19 cellular contexts compared by ENCODE assay signal in the genomic region with DNA sequence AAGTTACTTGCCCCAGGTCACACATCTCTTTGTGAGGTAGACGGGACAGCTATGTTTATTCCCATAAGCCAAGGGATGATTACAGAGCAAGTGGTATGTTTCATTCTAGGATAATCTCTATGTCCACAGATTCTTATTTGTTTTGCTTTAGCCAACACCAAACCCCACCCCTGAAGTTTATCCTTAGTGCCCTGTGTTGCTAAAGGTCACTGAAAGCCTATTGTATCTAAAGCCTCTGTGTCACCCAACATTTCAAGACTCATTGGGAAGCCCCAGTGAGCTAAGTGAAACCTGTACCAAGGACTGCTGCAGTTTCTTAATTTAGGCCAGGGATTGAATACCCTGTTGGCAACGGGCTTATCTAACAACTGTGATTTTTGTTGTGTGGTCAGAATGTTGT.
"Had no signal": no experiment of that assay in that cellular context is flagged by ENCODE, and none has a peak within 500 bp of the region (broad histone marks: within the 10 kb centered on the region; RNA-seq: fewer than 3 reads in every experiment).

No MANE protein-coding gene starts in this region.

- H3K36me3 Mint-ChIP-seq: memory B cell; naive thymus-derived CD8-positive, alpha-beta T cell had no signal

- H3K27me3 Mint-ChIP-seq: dendritic cell treated with granulocyte-macrophage colony-stimulating factor and Interleukin-4, amounts not matched to agents 40 ng/mL and 50 ng/mL, for 4 days; type B pancreatic cell had no signal

- H3K27ac Mint-ChIP-seq: activated T-helper 17 cell treated with anti-CD3 and anti-CD28 coated beads, Interleukin-2, amount 50 U/mL, for 72 hours; dendritic cell treated with granulocyte-macrophage colony-stimulating factor and Interleukin-4, amounts not matched to agents 40 ng/mL and 50 ng/mL, for 4 days; effector memory CD8-positive, alpha-beta T cell; memory B cell; type B pancreatic cell had no signal

- H3K9me3 ChIP-seq: left ventricle myocardium inferior, mucosa of descending colon, right atrium auricular region had no signal

- H3K27me3 ChIP-seq: right atrium auricular region had no signal

- H3K27ac ChIP-seq: epithelial cell of prostate, left ventricle myocardium inferior, right atrium auricular region had no signal

- DNase-seq: activated CD4-positive, alpha-beta T cell treated with anti-CD3 and anti-CD28 coated beads, Interleukin-2, amount 50 U/mL, for 1 hour; activated naive CD4-positive, alpha-beta T cell treated with Interleukin-2 at 50 U/mL for 16 hours; activated T-cell treated with anti-CD3 and anti-CD28 coated beads for 4 hours; aorta; cerebellar nuclear complex; effector memory CD8-positive, alpha-beta T cell; left ventricle myocardium inferior; mucosa of descending colon; naive thymus-derived CD8-positive, alpha-beta T cell; small intestine; stimulated activated CD4-positive, alpha-beta T cell treated with anti-CD3 and anti-CD28 coated beads, Interleukin-4, amount 100 ng/mL, for 4 hours; stimulated activated CD8-positive, alpha-beta memory T cell treated with anti-CD3 and anti-CD28 coated beads, Interleukin-4, amount 100 ng/mL, for 48 hours; stimulated activated naive CD4-positive, alpha-beta T cell treated with Interleukin-2 at 50 U/mL for 16 hours had no signal

- H3K4me1 Mint-ChIP-seq: activated T-helper 17 cell treated with anti-CD3 and anti-CD28 coated beads, Interleukin-2, amount 50 U/mL, for 72 hours; memory B cell; naive thymus-derived CD8-positive, alpha-beta T cell had no signal

- H3K4me3 Mint-ChIP-seq: activated T-helper 17 cell treated with anti-CD3 and anti-CD28 coated beads, Interleukin-2, amount 50 U/mL, for 72 hours; dendritic cell treated with granulocyte-macrophage colony-stimulating factor and Interleukin-4, amounts not matched to agents 40 ng/mL and 50 ng/mL, for 4 days; effector memory CD8-positive, alpha-beta T cell; memory B cell; naive thymus-derived CD8-positive, alpha-beta T cell; type B pancreatic cell had no signal

- ATAC-seq: activated T-helper 17 cell treated with anti-CD3 and anti-CD28 coated beads, Interleukin-2, amount 50 U/mL, for 72 hours; effector memory CD8-positive, alpha-beta T cell; mucosa of descending colon; naive thymus-derived CD8-positive, alpha-beta T cell had no signal

- H3K9me3 Mint-ChIP-seq: type B pancreatic cell had no signal

- H3K4me3 ChIP-seq: left ventricle myocardium inferior, mucosa of descending colon, right atrium auricular region had no signal
